ENCODE assay signal across 15 cellular contexts in the genomic region with DNA sequence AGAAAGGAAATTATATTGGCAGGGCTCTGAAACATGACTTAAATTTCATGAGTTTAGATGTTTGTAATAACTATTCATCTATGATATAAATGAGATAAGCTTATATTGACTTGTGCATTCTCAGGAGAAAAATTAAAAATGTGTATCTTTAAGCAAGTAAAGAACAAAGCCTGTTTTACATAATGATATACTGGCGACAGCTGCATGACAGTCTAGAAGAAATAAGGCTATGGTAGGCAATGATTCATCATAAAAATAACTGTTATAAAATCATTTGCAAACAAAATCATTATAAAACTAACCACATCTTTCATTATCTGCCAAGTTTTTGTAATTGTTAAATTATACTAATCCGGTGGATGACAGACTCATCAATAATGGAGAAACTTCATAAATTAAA.
DNase-seq lines count a peak whose midpoint lies in the region; ATAC-seq and TF ChIP-seq lines count a peak whose summit lies in the region.
"Had no signal": no experiment of that assay in that cellular context is flagged by ENCODE, and none has a peak within 500 bp of the region (broad histone marks: within the 10 kb centered on the region; RNA-seq: fewer than 3 reads in every experiment).

No MANE protein-coding gene starts in this region.

- no peaks in the 10 kb centered on the region for H3K9me2 ChIP-seq in PC-3 (replicated peaks; ENCODE audit: low read length)

- H3K27me3 ChIP-seq in PC-3 (ENCODE audit: low read length), result no peaks in the 10 kb centered on the region
- H3K27me3 ChIP-seq: BE2C had no signal

- no peaks in the 10 kb centered on the region for H3K36me3 ChIP-seq in PC-3 (ENCODE audit: low read depth, low read length)
- H3K36me3 ChIP-seq: BE2C, HAP-1 had no signal

- no TSS peak for BruUV-seq in PC-3 (replicated peaks; lab: Mats Ljungman, UMichigan)

- no peak overlapping the region for H3K9ac ChIP-seq in PC-3 (ENCODE audit: low read length)
- H3K9ac ChIP-seq: GM23248 had no signal

- POLR2A ChIA-PET in PC-3 (lab: Charles Lee; ENCODE audit: unreplicated experiment), result no interaction called here

- no peaks in the 10 kb centered on the region for H3K79me2 ChIP-seq in PC-3 (ENCODE audit: low read length)

- peaks cover 4% of the 10 kb centered on the region; the same call in 1 of the 2 replicates for H3K4me1 ChIP-seq in PC-3 (ENCODE audit: insufficient read depth, low read length)
- H3K4me1 ChIP-seq: BE2C, HAP-1 had no signal

- no peak overlapping the region; the same call in 1 of the 2 replicates for H3K4me2 ChIP-seq in PC-3 (ENCODE audit: low read length)

- no peaks in the 10 kb centered on the region for H3F3A ChIP-seq in PC-3 (ENCODE audit: low read length, unreplicated experiment)

- no peaks in the 10 kb centered on the region for H4K20me1 ChIP-seq in PC-3 (ENCODE audit: low read length)

- no peak overlapping the region for H3K4me3 ChIP-seq in PC-3 (ENCODE audit: low read length)
- H3K4me3 ChIP-seq: GM23248, HAP-1 had no signal

- no peaks in the 10 kb centered on the region for H3K9me3 ChIP-seq in PC-3 (ENCODE audit: low read length)

- H3K27ac ChIP-seq in PC-3 (ENCODE audit: low read length), result no peak overlapping the region
- H3K27ac ChIP-seq: GM23248, HL-60 had no signal

- TF ChIP-seq CTCF in PC-3 (conservative IDR thresholded peaks at IDR 0.05; ENCODE audit: low read depth, low read length), result no peak

- DNase-seq in LHCN-M2 (ENCODE audit: low read depth) (peak; percentile 75), PC-3 (peak; percentile 9), myocyte (ENCODE audit: low read depth) (peak; percentile 50), NCI-H526 (lab: John Stamatoyannopoulos, UW) (no peak)
- DNase-seq: ACHN; BE2C; C1 segment of cervical spinal cord; CD4-positive, CD25-positive, alpha-beta regulatory T cell; CD8-positive, alpha-beta memory T cell; COR-L47; GM23248 had no signal

- H2AFZ ChIP-seq in PC-3 (ENCODE audit: low read length), result no peak overlapping the region
- H2AFZ ChIP-seq: GM23248 had no signal

- ATAC-seq in PC-3 (peak; percentile 90), HG03565 (IDR thresholded peaks at IDR 0.05; ENCODE audit: unreplicated experiment) (no peak), GM18520 (IDR thresholded peaks at IDR 0.05; ENCODE audit: unreplicated experiment) (no peak)

- intact Hi-C loops in PC-3 (cut with micrococcal nuclease), result loop anchor here (2.0 kb wide), 1 partner anchor 18 kb away; no protein-coding TSS in a partner anchor

- CTCF ChIA-PET in PC-3 (lab: Charles Lee), result no interaction called here

Comparison
In these comparisons a context has a peak if more than half of its experiments do, and no peak if none do; other contexts are left out.
1. DNase-seq: peak in LHCN-M2 (single experiment), PC-3 (single experiment) and myocyte (single experiment); none in NCI-H526 (0 of 2).